1 cellular context compared by ENCODE assay signal in the genomic region with DNA sequence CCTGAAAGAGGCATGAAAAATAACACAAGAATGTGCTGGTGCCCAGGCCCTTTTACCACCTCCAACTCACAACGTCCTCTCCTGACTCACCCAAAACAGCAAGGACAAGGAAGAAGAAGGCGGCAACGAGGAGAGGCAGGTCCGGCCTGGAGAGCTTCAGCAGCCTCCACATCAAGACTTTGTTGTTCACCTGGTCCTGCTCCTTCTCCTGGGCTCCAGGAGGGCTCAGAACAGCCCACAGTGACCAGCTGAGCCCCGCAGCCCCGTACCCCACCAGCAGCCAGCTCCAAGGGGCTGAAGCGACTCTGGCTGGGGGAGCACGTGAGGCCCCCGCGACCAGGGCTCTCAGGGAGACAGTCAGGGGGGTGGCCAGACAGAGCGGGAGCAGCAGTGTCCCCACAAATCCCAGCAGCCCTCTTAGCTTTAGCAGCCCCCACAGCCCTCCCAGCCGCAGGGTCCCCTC.
TF ChIP-seq lines count a peak whose summit lies in the region.

No MANE protein-coding gene starts in this region.

TF ChIP-seq in endothelial cell of umbilical vein, 7 proteins besides CTCF, POLR2A, EP300 and RAD21:
- TF ChIP-seq EZH2 (IDR thresholded peaks at IDR 0.05; ENCODE audit: borderline replicate concordance, low read depth, low read length, severe bottlenecking): no peak
- TF ChIP-seq FOS (IDR thresholded peaks at IDR 0.05; ENCODE audit: borderline replicate concordance, insufficient read depth, low read length): no peak
- no peak for TF ChIP-seq MYC (IDR thresholded peaks at IDR 0.05; ENCODE audit: low read depth, low read length)
- TF ChIP-seq, protein P1, sequence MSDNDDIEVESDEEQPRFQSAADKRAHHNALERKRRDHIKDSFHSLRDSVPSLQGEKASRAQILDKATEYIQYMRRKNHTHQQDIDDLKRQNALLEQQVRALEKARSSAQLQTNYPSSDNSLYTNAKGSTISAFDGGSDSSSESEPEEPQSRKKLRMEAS (IDR thresholded peaks at IDR 0.05; ENCODE audit: insufficient read depth, insufficient read length): no peak
- no peak for TF ChIP-seq JUN (IDR thresholded peaks at IDR 0.05; ENCODE audit: borderline replicate concordance, insufficient read depth, insufficient read length, low read depth)
- TF ChIP-seq GATA2 (IDR thresholded peaks at IDR 0.05; ENCODE audit: insufficient read depth, insufficient read length, low read depth, low read length): no peak
- no peak for TF ChIP-seq POLR2AphosphoS5 (IDR thresholded peaks at IDR 0.05; ENCODE audit: insufficient read depth, low read depth, low read length)
